9 cellular contexts compared by ENCODE assay signal in the genomic region with DNA sequence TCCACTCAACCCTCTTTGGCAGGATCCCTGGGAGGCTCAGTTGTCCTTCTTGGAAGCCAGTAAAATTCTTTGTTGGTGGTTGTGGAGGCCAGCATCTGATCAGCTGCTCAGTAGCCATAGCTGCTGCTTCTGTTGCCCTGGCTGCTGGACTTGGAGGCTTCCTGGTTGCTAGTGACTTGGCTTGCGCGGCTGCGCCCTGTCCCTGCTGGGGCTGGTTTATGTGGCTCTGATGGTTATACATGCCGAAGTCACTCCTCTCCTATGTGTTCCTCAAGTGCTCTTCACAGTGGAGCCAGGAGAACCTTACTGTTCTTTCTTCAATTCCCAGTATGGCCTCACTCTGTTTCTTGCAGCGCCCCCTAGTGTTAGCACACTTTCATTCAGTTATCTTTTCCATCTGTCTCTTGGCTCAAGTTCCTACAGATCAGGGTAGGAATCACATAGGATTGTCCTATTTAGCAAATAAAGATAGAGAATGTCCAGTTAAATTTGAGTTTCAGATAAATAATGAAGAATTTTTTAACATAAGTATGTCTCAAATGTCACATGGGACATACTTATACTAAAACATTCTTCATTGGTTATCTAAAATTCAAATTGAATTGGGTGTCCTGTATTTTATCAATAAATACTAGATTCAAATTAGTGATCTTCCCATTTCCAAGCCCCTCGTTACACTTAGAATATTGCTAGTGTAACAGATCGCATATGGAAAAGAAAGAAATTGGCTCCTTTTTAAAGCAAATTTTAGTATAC.
DNase-seq lines count a peak whose midpoint lies in the region; ATAC-seq, FAIRE-seq and TF ChIP-seq lines count a peak whose summit lies in the region.
"Had no signal": no experiment of that assay in that cellular context is flagged by ENCODE, and none has a peak within 500 bp of the region (broad histone marks: within the 10 kb centered on the region; RNA-seq: fewer than 3 reads in every experiment).

No MANE protein-coding gene starts in this region.

- H3K27ac ChIP-seq in HEK293 (ENCODE audit: extremely low read depth, low read depth, low read length) (no peak overlapping the region), small intestine (ENCODE audit: low read depth in 1 of 2, low read length in 1 of 2) (no peak overlapping the region)
- H3K27ac ChIP-seq: BLaER1 treated with 17β-estradiol and CSF1 and Interleukin-3, amounts not matched to agents 10 nM and 100 nM had no signal

- H3K4me1 ChIP-seq in HEK293 (ENCODE audit: control insufficient read depth, insufficient read depth, low read length) (peaks cover 3% of the 10 kb centered on the region; the same call in 1 of the 2 replicates), small intestine (ENCODE audit: control insufficient read depth in 2 of 2, insufficient read depth in 1 of 2, low read depth in 1 of 2, low read length in 1 of 2) (no peaks in the 10 kb centered on the region)

- CTCF ChIA-PET in HEK293 (lab: Yijun Ruan, JAX): interaction anchor here (0.6 to 1.7 kb wide), 9 partner anchors 9 to 657 kb away, joined by 3 to 6 read pairs (median 3); no protein-coding TSS in a partner anchor

- WGBS in small intestine, 3 donors: 70 to 81% (median 74%) methylated on average over 7 of the region's 7 CpGs

- no peaks in the 10 kb centered on the region for H3K27me3 ChIP-seq in small intestine (ENCODE audit: control insufficient read depth in 2 of 2, insufficient read depth in 2 of 2, low read length in 2 of 2)
- H3K27me3 ChIP-seq: BLaER1 treated with 17β-estradiol and CSF1 and Interleukin-3, amounts not matched to agents 10 nM and 100 nM had no signal

- TF ChIP-seq CTCF in HEK293 (tag by site-specific recombination; IDR thresholded peaks at IDR 0.05): peak; percentile 36; the same call in 1 of the 2 replicates

- no peak for FAIRE-seq in small intestine (lab: Jason Lieb, UNC)

- H3K36me3 ChIP-seq in HEK293 (ENCODE audit: control insufficient read depth in 2 of 2, insufficient read depth in 1 of 2, low read length in 2 of 2): no peaks in the 10 kb centered on the region
- no peaks in the 10 kb centered on the region for H3K36me3 ChIP-seq in small intestine (ENCODE audit: control insufficient read depth in 2 of 2, insufficient read depth in 2 of 2, low read length in 2 of 2)
- H3K36me3 ChIP-seq: BLaER1 treated with 17β-estradiol and CSF1 and Interleukin-3, amounts not matched to agents 10 nM and 100 nM had no signal

- H3K9me3 ChIP-seq in HEK293 (ENCODE audit: control insufficient read depth, insufficient read depth, low read depth, low read length) (no peaks in the 10 kb centered on the region), small intestine (ENCODE audit: control insufficient read depth, low read depth) (no peaks in the 10 kb centered on the region)
- H3K9me3 ChIP-seq: BLaER1 treated with 17β-estradiol and CSF1 and Interleukin-3, amounts not matched to agents 10 nM and 100 nM had no signal

- POLR2A ChIA-PET in HEK293 (lab: Yijun Ruan, JAX): no interaction called here

- peak; percentile 16 to 72 (median 49) for DNase-seq in NCI-H1417 (lab: John Stamatoyannopoulos, UW)
- DNase-seq in NCI-H1417 treated with DMSO at 0.1 percent for 48 hours (lab: John Stamatoyannopoulos, UW): no peak
- DNase-seq in NCI-H2107 treated with DMSO at 0.1 percent for 48 hours (lab: John Stamatoyannopoulos, UW; ENCODE audit: unreplicated experiment): peak; percentile 31
- peak; percentile 76 for DNase-seq in activated CD8-positive, alpha-beta memory T cell treated with anti-CD3 and anti-CD28 coated beads, Interleukin-2, amount 50 U/mL, for 48 hours
- DNase-seq in globus pallidus (ENCODE audit: low spot score): peak; percentile 20
- DNase-seq in small intestine: peak; percentile 57

- H3K4me3 ChIP-seq in HEK293 (ENCODE audit: low read depth, low read length) (no peak overlapping the region), small intestine (ENCODE audit: low read depth in 1 of 2, low read length in 2 of 2) (no peak overlapping the region)
- H3K4me3 ChIP-seq: BLaER1 treated with 17β-estradiol and CSF1 and Interleukin-3, amounts not matched to agents 10 nM and 100 nM had no signal

- no peak for ATAC-seq in GM18870 (IDR thresholded peaks at IDR 0.05; ENCODE audit: unreplicated experiment)

TF ChIP-seq in HEK293, 187 proteins besides CTCF, POLR2A, EP300 and RAD21:
- TF ChIP-seq ZNF2 (tag by site-specific recombination; IDR thresholded peaks at IDR 0.05) (peak; percentile 37; the same call in 1 of the 2 replicates), ZNF654 (tag by site-specific recombination; IDR thresholded peaks at IDR 0.05; ENCODE audit: low read depth) (peak; percentile 43), GLIS1 (tag by site-specific recombination; IDR thresholded peaks at IDR 0.05) (no peak)
